ENCODE assay signal across 10 cellular contexts in genomic region chr6:148146717-148147116, GRCh38.
A peak's percentile ranks its signal among the peaks of the same experiment; 100 is the strongest.
DNase-seq lines count a peak whose midpoint lies in the region; ATAC-seq, FAIRE-seq and TF ChIP-seq lines count a peak whose summit lies in the region.
"Had no signal": no experiment of that assay in that cellular context is flagged by ENCODE, and none has a peak within 500 bp of the region (broad histone marks: within the 10 kb centered on the region; RNA-seq: fewer than 3 reads in every experiment).

No MANE protein-coding gene starts in this region.

- no peaks in the 10 kb centered on the region for H3K9me3 ChIP-seq in endothelial cell of umbilical vein (replicated peaks; ENCODE audit: control insufficient read depth, insufficient read depth, low read length)

- POLR2A ChIA-PET in endothelial cell of umbilical vein (lab: Charles Lee): no interaction called here

- H3K4me3 ChIP-seq in endothelial cell of umbilical vein (replicated peaks in 1 of 3; ENCODE audit: insufficient read depth in 1 of 3, low read depth in 1 of 3, low read length in 3 of 3): no peak overlapping the region

- no TSS peak for BruUV-seq in endothelial cell of umbilical vein (replicated peaks; lab: Mats Ljungman, UMichigan)

- H3K36me3 ChIP-seq in endothelial cell of umbilical vein (ENCODE audit: control insufficient read depth in 2 of 2, extremely low read depth in 1 of 2, insufficient read depth in 2 of 2, low read length in 2 of 2): no peaks in the 10 kb centered on the region

- peak overlapping the region; percentile 68 for H3K9ac ChIP-seq in endothelial cell of umbilical vein (replicated peaks; ENCODE audit: extremely low read depth, insufficient read depth, low read length)

- no peaks in the 10 kb centered on the region for H3K79me2 ChIP-seq in endothelial cell of umbilical vein (ENCODE audit: control insufficient read depth, insufficient read depth, low read length)

- ATAC-seq in HG03442 (IDR thresholded peaks at IDR 0.05; ENCODE audit: unreplicated experiment): peak; percentile 62
- no peak for ATAC-seq in sciatic nerve
- no peak for ATAC-seq in HG03439 (IDR thresholded peaks at IDR 0.05; ENCODE audit: unreplicated experiment)
- ATAC-seq: natural killer cell had no signal

- intact Hi-C loops in endothelial cell of umbilical vein (cut with micrococcal nuclease) (loop anchor here (1.0 to 2.0 kb wide), 6 partner anchors 56 to 639 kb away; no protein-coding TSS in a partner anchor), sciatic nerve (cut with DNase I) (no loop called here)

- peak overlapping the region; percentile 43 for H3K4me2 ChIP-seq in endothelial cell of umbilical vein (ENCODE audit: insufficient read depth, low read length)

- H3K27ac ChIP-seq in endothelial cell of umbilical vein (ENCODE audit: insufficient read depth, low read depth, low read length): peak overlapping the region; percentile 99

- H3K9me1 ChIP-seq in endothelial cell of umbilical vein (replicated peaks; ENCODE audit: control insufficient read depth, extremely low read depth, insufficient read depth, low read length): no peaks in the 10 kb centered on the region

- peaks cover 28% of the 10 kb centered on the region for H3K4me1 ChIP-seq in endothelial cell of umbilical vein (ENCODE audit: control insufficient read depth, extremely low read depth, insufficient read depth, low read length)

- dilution Hi-C loops in endothelial cell of umbilical vein (cut with MboI; ENCODE audit: extremely low pct_ligation_motif_present, low sequenced_read_pairs): no loop called here

- H2AFZ ChIP-seq in endothelial cell of umbilical vein (ENCODE audit: low read depth, low read length): no peak overlapping the region

- CTCF ChIA-PET in endothelial cell of umbilical vein (lab: Charles Lee): interaction anchor here (0.7 to 3.0 kb wide), 9 partner anchors 11 to 640 kb away, joined by 3 to 28 read pairs (median 4); partner anchors contain the start of gene SAMD5

- FAIRE-seq in endothelial cell of umbilical vein (lab: Jason Lieb, UNC): peak; percentile 97

- peak; percentile 17 for DNase-seq in activated CD4-positive, alpha-beta T cell treated with anti-CD3 and anti-CD28 coated beads, Interleukin-2, amount 50 U/mL, for 1 hour
- peak; percentile 95 for DNase-seq in endothelial cell of umbilical vein (ENCODE audit: low read depth, low spot score)
- peak; percentile 39 for DNase-seq in stimulated activated CD8-positive, alpha-beta memory T cell treated with anti-CD3 and anti-CD28 coated beads, Interleukin-4, amount 100 ng/mL, for 24 hours (ENCODE audit: low read depth)
- no peak for DNase-seq in sciatic nerve (ENCODE audit: low spot score)
- DNase-seq in HuH-7.5 (ENCODE audit: low spot score): no peak
- DNase-seq in DMS79 (lab: John Stamatoyannopoulos, UW): no peak
- DNase-seq: natural killer cell, NCI-H1930 had no signal

- no peak for TF ChIP-seq CTCF in endothelial cell of umbilical vein (IDR thresholded peaks at IDR 0.05; ENCODE audit: extremely low read depth in 1 of 2, insufficient read depth in 1 of 2, low read depth in 1 of 2, low read length in 2 of 2)

- no peak for TF ChIP-seq POLR2A in endothelial cell of umbilical vein (IDR thresholded peaks at IDR 0.05; ENCODE audit: low read depth, low read length)

- H3K27me3 ChIP-seq in endothelial cell of umbilical vein (ENCODE audit: control insufficient read depth in 2 of 2, insufficient read depth in 2 of 2, low read length in 2 of 2): no peaks in the 10 kb centered on the region

- H4K20me1 ChIP-seq in endothelial cell of umbilical vein (replicated peaks; ENCODE audit: control insufficient read depth, extremely low read depth, insufficient read depth, low read length): no peaks in the 10 kb centered on the region

TF ChIP-seq in endothelial cell of umbilical vein, 7 proteins besides CTCF, POLR2A, EP300 and RAD21:
- TF ChIP-seq FOS (IDR thresholded peaks at IDR 0.05; ENCODE audit: borderline replicate concordance, insufficient read depth, low read length) (peak; percentile 97), JUN (IDR thresholded peaks at IDR 0.05; ENCODE audit: borderline replicate concordance, insufficient read depth, insufficient read length, low read depth) (peak; percentile 70), MYC (IDR thresholded peaks at IDR 0.05; ENCODE audit: low read depth, low read length) (no peak), GATA2 (IDR thresholded peaks at IDR 0.05; ENCODE audit: insufficient read depth, insufficient read length, low read depth, low read length) (peak; percentile 89), POLR2AphosphoS5 (IDR thresholded peaks at IDR 0.05; ENCODE audit: insufficient read depth, low read depth, low read length) (peak; percentile 94)
TF ChIP-seq in endothelial cell of umbilical vein: peak in this region for 4.

Comparison
In these comparisons a context has a peak if more than half of its experiments do, and no peak if none do; other contexts are left out.
1. DNase-seq: peak in activated CD4-positive, alpha-beta T cell treated with anti-CD3 and anti-CD28 coated beads, Interleukin-2, amount 50 U/mL, for 1 hour (single experiment), endothelial cell of umbilical vein (single experiment) and stimulated activated CD8-positive, alpha-beta memory T cell treated with anti-CD3 and anti-CD28 coated beads, Interleukin-4, amount 100 ng/mL, for 24 hours (single experiment); none in sciatic nerve (single experiment), HuH-7.5 (single experiment) and DMS79 (single experiment).